22 cellular contexts compared by ENCODE assay signal in the genomic region with DNA sequence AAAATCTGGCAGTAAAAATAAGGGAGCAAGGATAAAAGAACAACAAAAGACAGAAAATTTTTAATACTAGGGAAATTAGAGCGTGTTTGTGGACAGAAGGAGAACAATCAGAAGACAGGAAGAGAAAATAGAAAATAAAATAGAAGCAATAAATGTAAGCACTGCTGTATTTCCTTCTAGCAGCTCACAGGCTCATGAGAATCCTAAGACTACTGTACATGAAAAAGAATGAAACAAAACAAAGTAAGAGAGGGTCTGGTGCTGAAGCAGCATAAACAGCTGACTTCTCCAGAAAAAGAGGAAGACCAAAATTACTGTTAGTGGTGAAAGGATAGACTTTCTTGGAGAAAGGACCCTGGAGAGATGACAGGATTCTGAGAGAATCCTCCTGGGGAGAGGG. TPM values are rescaled to one million over a fixed set of nuclear protein-coding genes. Genes with fewer than 3 reads are reported as not detected.
DNase-seq lines count a peak whose midpoint lies in the region; ATAC-seq and TF ChIP-seq lines count a peak whose summit lies in the region.
"Had no signal": no experiment of that assay in that cellular context is flagged by ENCODE, and none has a peak within 500 bp of the region (broad histone marks: within the 10 kb centered on the region; RNA-seq: fewer than 3 reads in every experiment).

No MANE protein-coding gene starts in this region.

- CTCF ChIA-PET in HEK293 (lab: Yijun Ruan, JAX): interaction anchor here (0.5 kb wide), 1 partner anchor 39 kb away, joined by 3 read pairs; no protein-coding TSS in a partner anchor

- no peaks in the 10 kb centered on the region for H3K4me1 ChIP-seq in HEK293 (ENCODE audit: control insufficient read depth, insufficient read depth, low read length)

- TF ChIP-seq POLR2A in NB4 (IDR thresholded peaks at IDR 0.05; ENCODE audit: extremely low read depth, insufficient read length): no peak

- TF ChIP-seq CTCF in HEK293 (tag by site-specific recombination; IDR thresholded peaks at IDR 0.05) (no peak), NB4 (IDR thresholded peaks at IDR 0.05; ENCODE audit: low read depth, low read length) (no peak)

- H3K27me3 Mint-ChIP-seq in dendritic cell treated with granulocyte-macrophage colony-stimulating factor and Interleukin-4, amounts not matched to agents 40 ng/mL and 50 ng/mL, for 4 days: no peaks in the 10 kb centered on the region
- H3K27me3 Mint-ChIP-seq in stimulated activated memory B cell treated with anti-CD40 and anti-IgM and Interleukin-4, amounts not matched to agents 10 μg/mL and 1 μg/mL and 100 μg/mL, for 72 hours: no peaks in the 10 kb centered on the region
- H3K27me3 Mint-ChIP-seq: activated naive CD8-positive, alpha-beta T cell treated with anti-CD3 and anti-CD28 coated beads for 36 hours; CD4-positive, alpha-beta memory T cell; naive B cell had no signal

- peaks cover 11% of the 10 kb centered on the region for H3K9me3 Mint-ChIP-seq in dendritic cell treated with granulocyte-macrophage colony-stimulating factor and Interleukin-4, amounts not matched to agents 40 ng/mL and 50 ng/mL, for 4 days
- peaks cover 7% of the 10 kb centered on the region for H3K9me3 Mint-ChIP-seq in stimulated activated memory B cell treated with anti-CD40 and anti-IgM and Interleukin-4, amounts not matched to agents 10 μg/mL and 1 μg/mL and 100 μg/mL, for 72 hours

- H3K36me3 Mint-ChIP-seq in dendritic cell treated with granulocyte-macrophage colony-stimulating factor and Interleukin-4, amounts not matched to agents 40 ng/mL and 50 ng/mL, for 4 days (ENCODE audit: low read depth): peaks cover 86% of the 10 kb centered on the region
- H3K36me3 Mint-ChIP-seq in stimulated activated memory B cell treated with anti-CD40 and anti-IgM and Interleukin-4, amounts not matched to agents 10 μg/mL and 1 μg/mL and 100 μg/mL, for 72 hours: peaks cover 50% of the 10 kb centered on the region

- H3K4me3 Mint-ChIP-seq in dendritic cell treated with granulocyte-macrophage colony-stimulating factor and Interleukin-4, amounts not matched to agents 40 ng/mL and 50 ng/mL, for 4 days: no peak overlapping the region
- no peak overlapping the region for H3K4me3 Mint-ChIP-seq in stimulated activated memory B cell treated with anti-CD40 and anti-IgM and Interleukin-4, amounts not matched to agents 10 μg/mL and 1 μg/mL and 100 μg/mL, for 72 hours
- H3K4me3 Mint-ChIP-seq: activated naive CD8-positive, alpha-beta T cell treated with anti-CD3 and anti-CD28 coated beads for 36 hours; CD4-positive, alpha-beta memory T cell; WTC11 had no signal

- peaks cover 19% of the 10 kb centered on the region for H3K4me1 Mint-ChIP-seq in dendritic cell treated with granulocyte-macrophage colony-stimulating factor and Interleukin-4, amounts not matched to agents 40 ng/mL and 50 ng/mL, for 4 days (ENCODE audit: low read depth)
- peaks cover 34% of the 10 kb centered on the region for H3K4me1 Mint-ChIP-seq in stimulated activated memory B cell treated with anti-CD40 and anti-IgM and Interleukin-4, amounts not matched to agents 10 μg/mL and 1 μg/mL and 100 μg/mL, for 72 hours
- H3K4me1 Mint-ChIP-seq: WTC11 had no signal

- no peak overlapping the region for H3K4me3 ChIP-seq in HEK293 (ENCODE audit: low read depth, low read length)
- H3K4me3 ChIP-seq in NB4 (ENCODE audit: low read depth, low read length): no peak overlapping the region

- no peak for ATAC-seq in stimulated activated memory B cell treated with anti-CD40 and anti-IgM and Interleukin-4, amounts not matched to agents 10 μg/mL and 1 μg/mL and 100 μg/mL, for 72 hours
- ATAC-seq: left lobe of liver, WTC11 had no signal

- H3K36me3 ChIP-seq in HEK293 (ENCODE audit: control insufficient read depth in 2 of 2, insufficient read depth in 1 of 2, low read length in 2 of 2): peaks cover 8 to 36% of the 10 kb centered on the region in 2 experiments; a peak in 2 of 3 replicates

- H3K27ac Mint-ChIP-seq in dendritic cell treated with granulocyte-macrophage colony-stimulating factor and Interleukin-4, amounts not matched to agents 40 ng/mL and 50 ng/mL, for 4 days: peak overlapping the region; percentile 74
- peak overlapping the region; percentile 36 for H3K27ac Mint-ChIP-seq in stimulated activated memory B cell treated with anti-CD40 and anti-IgM and Interleukin-4, amounts not matched to agents 10 μg/mL and 1 μg/mL and 100 μg/mL, for 72 hours
- H3K27ac Mint-ChIP-seq: activated naive CD8-positive, alpha-beta T cell treated with anti-CD3 and anti-CD28 coated beads for 36 hours; WTC11 had no signal

- intact Hi-C loops in dendritic cell treated with granulocyte-macrophage colony-stimulating factor and Interleukin-4, amounts not matched to agents 40 ng/mL and 50 ng/mL, for 4 days (cut with micrococcal nuclease): no loop called here
- intact Hi-C loops in posterior vena cava (cut with DNase I): no loop called here

- no peaks in the 10 kb centered on the region for H3K9me3 ChIP-seq in HEK293 (ENCODE audit: control insufficient read depth, insufficient read depth, low read depth, low read length)

- peak; percentile 14 for DNase-seq in NB4 (ENCODE audit: low read depth)
- no peak for DNase-seq in HPDE6-E6E7 (ENCODE audit: extremely low spot score)
- no peak for DNase-seq in effector CD4-positive, alpha-beta T cell
- DNase-seq in posterior vena cava (ENCODE audit: low spot score): no peak
- DNase-seq: activated CD8-positive, alpha-beta memory T cell treated with anti-CD3 and anti-CD28 coated beads, Interleukin-2, amount 50 U/mL, for 4 hours; activated naive CD8-positive, alpha-beta T cell treated with anti-CD3 and anti-CD28 coated beads for 36 hours; CD4-positive, alpha-beta memory T cell; central memory CD4-positive, alpha-beta T cell; KG1; naive B cell; NCI-H1694 treated with DMSO at 0.1 percent for 48 hours; NCI-H2171; NCI-H524 treated with DMSO at 0.1 percent for 48 hours; retina; stimulated activated CD4-positive, alpha-beta T cell treated with anti-CD3 and anti-CD28 coated beads, Interleukin-4, amount 100 ng/mL, for 24 hours; stimulated activated naive CD4-positive, alpha-beta T cell treated with Interleukin-2 at 50 U/mL for 16 hours; T1000 had no signal

- H3K27ac ChIP-seq in HEK293 (ENCODE audit: extremely low read depth, low read depth, low read length): no peak overlapping the region

- POLR2A ChIA-PET in HEK293 (lab: Yijun Ruan, JAX): interaction anchor here (2.0 kb wide), 1 partner anchor 17 kb away, joined by 9 read pairs; a partner anchor contains a TSS

TF ChIP-seq in HEK293, 187 proteins besides CTCF, POLR2A, EP300 and RAD21:
- TF ChIP-seq GLIS1 (tag by site-specific recombination; IDR thresholded peaks at IDR 0.05): 0 out of 2 replicates have a peak, but pooled peaks have one; percentile 1
- TF ChIP-seq ZNF544 (tag by site-specific recombination; IDR thresholded peaks at IDR 0.05): no peak
- no peak for TF ChIP-seq ZNF548 (tag by site-specific recombination; IDR thresholded peaks at IDR 0.05)

RNA-seq across cellular contexts. Expression of a gene that starts 17.3 kb away (rescaled TPM):
- total RNA-seq in posterior vena cava: 10 to 100 TPM; 25.7 to 29.7 TPM
